In genomic region chr3:55571913-55572312, GRCh38 we compare ENCODE assay signal across 9 cellular contexts.
DNase-seq lines count a peak whose midpoint lies in the region; ATAC-seq and TF ChIP-seq lines count a peak whose summit lies in the region.
"Had no signal": no experiment of that assay in that cellular context is flagged by ENCODE, and none has a peak within 500 bp of the region (broad histone marks: within the 10 kb centered on the region; RNA-seq: fewer than 3 reads in every experiment).

No MANE protein-coding gene starts in this region.

- H3K36me3 ChIP-seq in mucosa of descending colon (ENCODE audit: low read depth) (no peaks in the 10 kb centered on the region), MM.1S (replicated peaks; ENCODE audit: insufficient read depth, low read length) (no peaks in the 10 kb centered on the region)

- H3K4me3 Mint-ChIP-seq in glutamatergic neuron (ENCODE audit: unreplicated experiment) (no peak overlapping the region), CD14-positive monocyte (no peak overlapping the region)
- no peak overlapping the region for H3K4me3 Mint-ChIP-seq in activated naive CD4-positive, alpha-beta T cell treated with anti-CD3 and anti-CD28 coated beads, Interleukin-2, amount 10 ng/mL, durations not matched to agents 7 days and 5 days
- H3K4me3 Mint-ChIP-seq: memory B cell had no signal

- H3K79me2 ChIP-seq in MM.1S (ENCODE audit: low read length): no peaks in the 10 kb centered on the region

- H3K27me3 Mint-ChIP-seq in glutamatergic neuron (ENCODE audit: unreplicated experiment): peaks cover 3% of the 10 kb centered on the region
- no peaks in the 10 kb centered on the region for H3K27me3 Mint-ChIP-seq in activated naive CD4-positive, alpha-beta T cell treated with anti-CD3 and anti-CD28 coated beads, Interleukin-2, amount 10 ng/mL, durations not matched to agents 7 days and 5 days
- peaks cover 7 to 17% (median 8%) of the 10 kb centered on the region in 3 donors for H3K27me3 Mint-ChIP-seq in CD14-positive monocyte (ENCODE audit: low read depth in 3 of 3)

- H3K4me3 ChIP-seq in mucosa of descending colon: no peak overlapping the region
- H3K4me3 ChIP-seq in MM.1S (ENCODE audit: low read length): no peak overlapping the region

- no peak overlapping the region for H3K4me2 ChIP-seq in MM.1S (ENCODE audit: low read depth, low read length)

- intact Hi-C loops in mucosa of descending colon (cut with DNase I, micrococcal nuclease) (no loop called here), CD14-positive monocyte (cut with micrococcal nuclease) (no loop called here)

- H3K9me3 ChIP-seq in mucosa of descending colon: no peaks in the 10 kb centered on the region
- H3K9me3 ChIP-seq in MM.1S (replicated peaks; ENCODE audit: insufficient read depth, low read length): no peaks in the 10 kb centered on the region

- H3K9me2 ChIP-seq in MM.1S (replicated peaks; ENCODE audit: insufficient read depth, low read length): no peaks in the 10 kb centered on the region

- DNase-seq in AG08395 (ENCODE audit: low spot score) (peak; percentile 15), NCI-H2029 treated with DMSO at 0.1 percent for 48 hours (lab: John Stamatoyannopoulos, UW) (peak; percentile 62), glutamatergic neuron (no peak), mucosa of descending colon (peak; percentile 36 to 54 (median 53)), MM.1S (no peak), CD14-positive monocyte (ENCODE audit: low spot score) (no peak)
- DNase-seq in stimulated activated CD4-positive, alpha-beta T cell treated with anti-CD3 and anti-CD28 coated beads, Interleukin-4, amount 100 ng/mL, for 4 hours: no peak
- no peak for DNase-seq in activated naive CD4-positive, alpha-beta T cell treated with anti-CD3 and anti-CD28 coated beads, Interleukin-2, amount 10 ng/mL, durations not matched to agents 7 days and 5 days

- TF ChIP-seq CTCF in glutamatergic neuron (IDR thresholded peaks at IDR 0.05; ENCODE audit: partially characterized antibody, unreplicated experiment) (peak; percentile 38), mucosa of descending colon (IDR thresholded peaks at IDR 0.05) (no peak), MM.1S (IDR thresholded peaks at IDR 0.05; ENCODE audit: low read length) (no peak), CD14-positive monocyte (IDR thresholded peaks at IDR 0.05) (no peak)

- ATAC-seq in mucosa of descending colon: peak; percentile 80

- no peak overlapping the region for H2AFZ ChIP-seq in MM.1S (ENCODE audit: low read length)

- H3K4me1 Mint-ChIP-seq in glutamatergic neuron (ENCODE audit: low read depth, unreplicated experiment) (peaks cover 5% of the 10 kb centered on the region), CD14-positive monocyte (no peaks in the 10 kb centered on the region)
- H3K4me1 Mint-ChIP-seq in activated naive CD4-positive, alpha-beta T cell treated with anti-CD3 and anti-CD28 coated beads, Interleukin-2, amount 10 ng/mL, durations not matched to agents 7 days and 5 days: no peaks in the 10 kb centered on the region
- H3K4me1 Mint-ChIP-seq: memory B cell had no signal

- no peaks in the 10 kb centered on the region for H3K27me3 ChIP-seq in MM.1S (replicated peaks; ENCODE audit: insufficient read depth, low read length)

- no peak overlapping the region for H3K27ac Mint-ChIP-seq in glutamatergic neuron (ENCODE audit: unreplicated experiment)
- no peak overlapping the region for H3K27ac Mint-ChIP-seq in activated naive CD4-positive, alpha-beta T cell treated with anti-CD3 and anti-CD28 coated beads, Interleukin-2, amount 10 ng/mL, durations not matched to agents 7 days and 5 days
- H3K27ac Mint-ChIP-seq in CD14-positive monocyte: no peak overlapping the region
- H3K27ac Mint-ChIP-seq: memory B cell had no signal

- H3F3A ChIP-seq in MM.1S (ENCODE audit: insufficient read depth, low read length): no peaks in the 10 kb centered on the region

- no peaks in the 10 kb centered on the region for H3K4me1 ChIP-seq in mucosa of descending colon (ENCODE audit: low read depth)
- no peaks in the 10 kb centered on the region for H3K4me1 ChIP-seq in MM.1S (ENCODE audit: low read length)

- CTCF ChIA-PET in activated naive CD4-positive, alpha-beta T cell treated with anti-CD3 and anti-CD28 coated beads, Interleukin-2, amount 10 ng/mL, durations not matched to agents 7 days and 5 days (lab: Charles Lee): no interaction called here

- no peak overlapping the region for H3K9ac ChIP-seq in MM.1S (ENCODE audit: low read length)

- H3K36me3 Mint-ChIP-seq in glutamatergic neuron (ENCODE audit: unreplicated experiment) (peaks cover 7% of the 10 kb centered on the region), CD14-positive monocyte (no peaks in the 10 kb centered on the region)
- H3K36me3 Mint-ChIP-seq in activated naive CD4-positive, alpha-beta T cell treated with anti-CD3 and anti-CD28 coated beads, Interleukin-2, amount 10 ng/mL, durations not matched to agents 7 days and 5 days: no peaks in the 10 kb centered on the region
- H3K36me3 Mint-ChIP-seq: memory B cell had no signal

- H4K20me1 ChIP-seq in MM.1S (ENCODE audit: insufficient read depth, low read length): no peaks in the 10 kb centered on the region

- H3K9me3 Mint-ChIP-seq in glutamatergic neuron (ENCODE audit: unreplicated experiment) (no peaks in the 10 kb centered on the region), CD14-positive monocyte (peaks cover 0 to 4% (median 0%) of the 10 kb centered on the region in 7 donors)
- H3K9me3 Mint-ChIP-seq in activated naive CD4-positive, alpha-beta T cell treated with anti-CD3 and anti-CD28 coated beads, Interleukin-2, amount 10 ng/mL, durations not matched to agents 7 days and 5 days: no peaks in the 10 kb centered on the region
- H3K9me3 Mint-ChIP-seq: memory B cell had no signal

- H3K27ac ChIP-seq in MM.1S (ENCODE audit: low read length): no peak overlapping the region

Comparison
In these comparisons a context has a peak if more than half of its experiments do, and no peak if none do; other contexts are left out.
1. DNase-seq: peak in AG08395 (single experiment), NCI-H2029 treated with DMSO at 0.1 percent for 48 hours (single experiment) and mucosa of descending colon (3 of 3); none in glutamatergic neuron (single experiment), stimulated activated CD4-positive, alpha-beta T cell treated with anti-CD3 and anti-CD28 coated beads, Interleukin-4, amount 100 ng/mL, for 4 hours (0 of 2), activated naive CD4-positive, alpha-beta T cell treated with anti-CD3 and anti-CD28 coated beads, Interleukin-2, amount 10 ng/mL, durations not matched to agents 7 days and 5 days (single experiment), MM.1S (single experiment) and CD14-positive monocyte (single experiment).